Comparison of ENCODE assay signal across 31 cellular contexts in genomic region chr18:10580215-10580614, GRCh38.
"Had no signal": no experiment of that assay in that cellular context is flagged by ENCODE, and none has a peak within 500 bp of the region (broad histone marks: within the 10 kb centered on the region; RNA-seq: fewer than 3 reads in every experiment).

No MANE protein-coding gene starts in this region.

- H3K36me3 ChIP-seq: adrenal gland, esophagus muscularis mucosa, gastrocnemius medialis, heart left ventricle, WERI-Rb-1 had no signal

- H3K9me3 ChIP-seq: adrenal gland, body of pancreas, esophagus muscularis mucosa, gastrocnemius medialis had no signal

- ATAC-seq: activated CD4-positive, CD25-positive, alpha-beta regulatory T cell treated with anti-CD3 and anti-CD28 coated beads, Interleukin-2, amount 50 U/mL, for 24 hours; activated CD8-positive, alpha-beta T cell treated with anti-CD3 and anti-CD28 coated beads for 36 hours; activated naive CD8-positive, alpha-beta T cell treated with anti-CD3 and anti-CD28 coated beads, Interleukin-2, amount 50 U/mL, for 24 hours; activated T-cell treated with anti-CD3 and anti-CD28 coated beads, Interleukin-2, amount 50 U/mL, for 4 hours; activated T-helper 17 cell treated with anti-CD3 and anti-CD28 coated beads, Interleukin-2, amount 50 U/mL, for 72 hours; body of pancreas; foreskin keratinocyte; gastrocnemius medialis; heart left ventricle; T-helper 17 cell had no signal

- H3K27me3 ChIP-seq: adrenal gland, body of pancreas, dorsolateral prefrontal cortex, esophagus muscularis mucosa, foreskin keratinocyte, gastrocnemius medialis, heart left ventricle had no signal

- DNase-seq: activated B cell treated with CpG ODN at 0.5 μM for 24 hours; activated CD4-positive, alpha-beta T cell treated with anti-CD3 and anti-CD28 coated beads for 48 hours; activated CD4-positive, alpha-beta T cell treated with anti-CD3 and anti-CD28 coated beads, Interleukin-2, amount 50 U/mL, for 1 hour; activated CD4-positive, alpha-beta T cell treated with anti-CD3 and anti-CD28 coated beads, Interleukin-2, amount 50 U/mL, for 48 hours; activated CD8-positive, alpha-beta memory T cell treated with anti-CD3 and anti-CD28 coated beads for 24 hours; activated CD8-positive, alpha-beta T cell treated with anti-CD3 and anti-CD28 coated beads for 36 hours; activated effector memory CD4-positive, alpha-beta T cell treated with Interleukin-2 at 50 U/mL for 16 hours; activated naive CD4-positive, alpha-beta T cell treated with anti-CD3 and anti-CD28 coated beads for 36 hours; activated naive CD8-positive, alpha-beta T cell treated with anti-CD3 and anti-CD28 coated beads for 36 hours; activated naive CD8-positive, alpha-beta T cell treated with anti-CD3 and anti-CD28 coated beads, Interleukin-2, amount 50 U/mL, for 24 hours; activated T-cell treated with anti-CD3 and anti-CD28 coated beads, Interleukin-2, amount 50 U/mL, for 4 hours; adrenal gland; amygdala; aorta; body of pancreas; caudate nucleus; dorsolateral prefrontal cortex; effector memory CD4-positive, alpha-beta T cell; endodermal cell; gastrocnemius medialis; glutamatergic neuron; heart left ventricle; T-helper 1 cell; T-helper 17 cell; T1000; WERI-Rb-1 had no signal

- H3K27ac ChIP-seq: adrenal gland, body of pancreas, coronary artery, dorsolateral prefrontal cortex, esophagus muscularis mucosa, foreskin keratinocyte, gastrocnemius medialis, heart left ventricle, WERI-Rb-1 had no signal

- H3K4me1 ChIP-seq: adrenal gland, body of pancreas, esophagus muscularis mucosa, foreskin keratinocyte, gastrocnemius medialis, heart left ventricle had no signal

- H3K4me3 ChIP-seq: adrenal gland, body of pancreas, coronary artery, dorsolateral prefrontal cortex, esophagus muscularis mucosa, gastrocnemius medialis, heart left ventricle had no signal
